ENCODE assay signal across 1 cellular context in genomic region chr12:113242018-113242418, GRCh38.
TF ChIP-seq lines count a peak whose summit lies in the region.

No MANE protein-coding gene starts in this region.

TF ChIP-seq in A549, 52 proteins besides CTCF, POLR2A, EP300 and RAD21 (continued from another document):
- TF ChIP-seq ELK1 (IDR thresholded peaks at IDR 0.05; ENCODE audit: low read depth, low read length), result no peak
TF ChIP-seq in A549: peak in this region for 0.
